ENCODE assay signal across 9 cellular contexts in genomic region chr20:62355527-62356142, GRCh38. TPM values are rescaled to one million over a fixed set of nuclear protein-coding genes. Genes with fewer than 3 reads are reported as not detected.
A peak's percentile ranks its signal among the peaks of the same experiment; 100 is the strongest.
DNase-seq lines count a peak whose midpoint lies in the region; ATAC-seq and TF ChIP-seq lines count a peak whose summit lies in the region.
"Had no signal": no experiment of that assay in that cellular context is flagged by ENCODE, and none has a peak within 500 bp of the region (broad histone marks: within the 10 kb centered on the region; RNA-seq: fewer than 3 reads in every experiment).

No MANE protein-coding gene starts in this region.

- no peak overlapping the region for H3K56ac ChIP-seq in IMR-90 (ENCODE audit: extremely low read depth, insufficient read depth, low read length)

- peak overlapping the region; percentile 57 for H2BK120ac ChIP-seq in IMR-90 (ENCODE audit: low read depth, low read length)

- H3K9me3 ChIP-seq in IMR-90 (ENCODE audit: control insufficient read depth, insufficient read depth, low read length) (no peaks in the 10 kb centered on the region), mammary epithelial cell (replicated peaks; ENCODE audit: insufficient read depth, low read length) (no peaks in the 10 kb centered on the region), subcutaneous abdominal adipose tissue (ENCODE audit: control insufficient read depth in 5 of 5, low read length in 5 of 5) (no peaks in the 10 kb centered on the region)

- POLR2A ChIA-PET in IMR-90 (lab: Charles Lee; ENCODE audit: unreplicated experiment) = no interaction called here

- BruUV-seq in IMR-90 (replicated peaks; lab: Mats Ljungman, UMichigan) (no TSS peak), mammary epithelial cell (replicated peaks; lab: Mats Ljungman, UMichigan) (no TSS peak)

- CTCF ChIA-PET in IMR-90 (lab: Yijun Ruan, JAX) = interaction anchor here (1.3 to 1.4 kb wide), 2 partner anchors 11 to 14 kb away, joined by 4 read pairs; no protein-coding TSS in a partner anchor
- CTCF ChIA-PET in mammary epithelial cell (lab: Charles Lee; ENCODE audit: low non-redundant PET) = no interaction called here

- H3K27me3 ChIP-seq in IMR-90 (ENCODE audit: control insufficient read depth, insufficient read depth, low read length) (no peaks in the 10 kb centered on the region), mammary epithelial cell (ENCODE audit: insufficient read depth, low read length) (no peaks in the 10 kb centered on the region), subcutaneous abdominal adipose tissue (ENCODE audit: control insufficient read depth in 5 of 5, insufficient read depth in 4 of 5, low read length in 5 of 5) (no peaks in the 10 kb centered on the region)

- H3K79me2 ChIP-seq in mammary epithelial cell (ENCODE audit: insufficient read depth, low read length) = peaks cover 84% of the 10 kb centered on the region

- peak overlapping the region; percentile 69 for H2AFZ ChIP-seq in IMR-90 (replicated peaks; ENCODE audit: low read length, poor library complexity)
- no peak overlapping the region for H2AFZ ChIP-seq in mammary epithelial cell (ENCODE audit: low read depth, low read length)

- H2BK15ac ChIP-seq in IMR-90 (ENCODE audit: low read depth, low read length) = no peak overlapping the region; the same call in 2 of the 3 replicates

- ATAC-seq in IMR-90 (ENCODE audit: low read depth) (peak; percentile 19), GM18511 (IDR thresholded peaks at IDR 0.05; ENCODE audit: unreplicated experiment) (no peak)
- ATAC-seq: GM12878 had no signal

- in situ Hi-C loops in IMR-90 (cut with MboI; ENCODE audit: low sequenced_read_pairs) (no loop called here), mammary epithelial cell (cut with MboI; ENCODE audit: low sequenced_read_pairs in 2 of 2) (no loop called here)

- peaks cover 28% of the 10 kb centered on the region for H3K4me1 ChIP-seq in IMR-90 (ENCODE audit: control insufficient read depth, insufficient read depth, low read length)
- H3K4me1 ChIP-seq in mammary epithelial cell (ENCODE audit: insufficient read depth, low read length) = peaks cover 87% of the 10 kb centered on the region
- peaks cover 5 to 66% (median 59%) of the 10 kb centered on the region in 5 donors for H3K4me1 ChIP-seq in subcutaneous abdominal adipose tissue (ENCODE audit: control insufficient read depth in 5 of 5, insufficient read depth in 5 of 5, low read length in 5 of 5)

- H3K4me3 ChIP-seq in IMR-90 (ENCODE audit: insufficient read depth, low read depth, low read length) (no peak overlapping the region), mammary epithelial cell (replicated peaks in 1 of 3; ENCODE audit: insufficient read depth in 1 of 3, low read depth in 2 of 3, low read length in 3 of 3) (no peak overlapping the region), subcutaneous abdominal adipose tissue (ENCODE audit: low read depth in 1 of 5, low read length in 5 of 5) (peak overlapping the region in 4 of 5 donors; percentile 36 to 50 (median 42))
- H3K4me3 ChIP-seq: GM12878 had no signal

- peak overlapping the region; percentile 52; the same call in 1 of the 2 replicates for H3K14ac ChIP-seq in IMR-90 (replicated peaks; ENCODE audit: low read depth, low read length)

- no peak overlapping the region for H2BK5ac ChIP-seq in IMR-90 (ENCODE audit: low read depth, low read length, poor library complexity, severe bottlenecking)

- H3K4me2 ChIP-seq in IMR-90 (ENCODE audit: low read depth, low read length) = no peak overlapping the region; the same call in 1 of the 2 replicates
- peak overlapping the region; percentile 44 for H3K4me2 ChIP-seq in mammary epithelial cell (ENCODE audit: insufficient read depth, low read depth, low read length)

- no peak overlapping the region; the same call in 1 of the 2 replicates for H2AK5ac ChIP-seq in IMR-90 (ENCODE audit: low read depth, low read length)

- H3K27ac ChIP-seq in IMR-90 (ENCODE audit: insufficient read depth, low read length) (no peak overlapping the region), mammary epithelial cell (ENCODE audit: insufficient read depth, low read depth, low read length) (no peak overlapping the region), subcutaneous abdominal adipose tissue (ENCODE audit: low read depth, low read length) (peak overlapping the region; percentile 92)

- H4K5ac ChIP-seq in IMR-90 (ENCODE audit: low read depth, low read length) = no peak overlapping the region

- dilution Hi-C loops in IMR-90 (cut with HindIII; ENCODE audit: low sequenced_read_pairs, unreplicated experiment) (no loop called here), mammary epithelial cell (cut with HindIII; ENCODE audit: low sequenced_read_pairs) (loop anchor here (5.0 kb wide), 1 partner anchor 42 kb away; no protein-coding TSS in a partner anchor)

- H3K4ac ChIP-seq in IMR-90 (ENCODE audit: low read depth, low read length) = peak overlapping the region; percentile 55

- no peaks in the 10 kb centered on the region for H3K79me1 ChIP-seq in IMR-90 (ENCODE audit: low read depth in 1 of 2, low read length in 2 of 2)

- H3K9ac ChIP-seq in IMR-90 (ENCODE audit: low read depth, low read length) (no peak overlapping the region), mammary epithelial cell (ENCODE audit: insufficient read depth, low read length) (no peak overlapping the region), subcutaneous abdominal adipose tissue (ENCODE audit: low read length in 5 of 5) (peak overlapping the region in 3 of 5 donors; percentile 23 to 71 (median 57))

- intact Hi-C loops in IMR-90 (cut with micrococcal nuclease) = no loop called here
- intact Hi-C loops in mammary epithelial cell (cut with micrococcal nuclease) = no loop called here

- H2BK20ac ChIP-seq in IMR-90 (ENCODE audit: low read depth, low read length) = no peak overlapping the region; the same call in 1 of the 2 replicates

- H2AK9ac ChIP-seq in IMR-90 (replicated peaks; ENCODE audit: low read depth, low read length, poor library complexity) = peak overlapping the region; percentile 86

- no peak for TF ChIP-seq POLR2A in IMR-90 (IDR thresholded peaks at IDR 0.05; ENCODE audit: low read depth, low read length)

- TF ChIP-seq CTCF in IMR-90 (conservative IDR thresholded peaks at IDR 0.05; ENCODE audit: low read depth, low read length) (no peak), mammary epithelial cell (conservative IDR thresholded peaks at IDR 0.05 in 1 of 2, IDR thresholded peaks at IDR 0.05 in 1 of 2; ENCODE audit: extremely low read depth in 1 of 2, insufficient read depth in 1 of 2, low read depth in 1 of 2, low read length in 2 of 2) (no peak)

- no peaks in the 10 kb centered on the region; the same call in 1 of the 2 replicates for H4K20me1 ChIP-seq in IMR-90 (ENCODE audit: insufficient read depth, low read length)
- no peaks in the 10 kb centered on the region for H4K20me1 ChIP-seq in mammary epithelial cell (ENCODE audit: insufficient read depth, low read length)

- H4K8ac ChIP-seq in IMR-90 (ENCODE audit: low read depth in 2 of 2, low read length in 2 of 2) = peak overlapping the region in 1 of 2 experiments; percentile 69; a peak in 1 of 4 replicates

- no peak for TF ChIP-seq RAD21 in IMR-90 (IDR thresholded peaks at IDR 0.05; ENCODE audit: low read length)

- no peak overlapping the region for H4K91ac ChIP-seq in IMR-90 (ENCODE audit: insufficient read depth, low read depth, low read length)

- H3K36me3 ChIP-seq in IMR-90 (ENCODE audit: control insufficient read depth, insufficient read depth, low read length) = peaks cover 9% of the 10 kb centered on the region; the same call in 1 of the 2 replicates
- H3K36me3 ChIP-seq in mammary epithelial cell (ENCODE audit: insufficient read depth, low read length) = peaks cover 3% of the 10 kb centered on the region
- peaks cover 0 to 20% (median 16%) of the 10 kb centered on the region in 5 donors for H3K36me3 ChIP-seq in subcutaneous abdominal adipose tissue (ENCODE audit: control insufficient read depth in 5 of 5, insufficient read depth in 5 of 5, low read length in 5 of 5)

- no peaks in the 10 kb centered on the region for H3K9me1 ChIP-seq in IMR-90 (ENCODE audit: insufficient read depth, low read length)

- H3K18ac ChIP-seq in IMR-90 (ENCODE audit: low read depth, low read length) = no peak overlapping the region

- H3K23ac ChIP-seq in IMR-90 (ENCODE audit: low read depth, low read length) = no peak overlapping the region

- 20% methylated on average over 4 of the region's 19 CpGs; no CpG with 5 or more reads in 1 of the 2 experiments for WGBS in IMR-90 (ENCODE audit: extremely low coverage in 2 of 2, insufficient read length in 1 of 2), 2 experiments
- 44% methylated on average over 9 of the region's 19 CpGs for WGBS in mammary epithelial cell (ENCODE audit: low coverage, missing lambda C conversion rate)

- DNase-seq in IMR-90 (no peak), mammary epithelial cell (no peak), left kidney (ENCODE audit: low read depth, low spot score) (peak; percentile 68), SIG-M5 (lab: John Stamatoyannopoulos, UW) (no peak), NCI-H2081 (lab: John Stamatoyannopoulos, UW) (no peak), pons (ENCODE audit: low spot score) (no peak)

RNA-seq across cellular contexts. Expression of gene LAMA5, which starts 11.5 kb away (rescaled TPM):
- total RNA-seq in IMR-90 (2012; rRNA removed) (0.56 and 0.90 TPM in 2 replicates), mammary epithelial cell (100 to 1,000 TPM in 1 of 2 donors, 10 to 100 TPM in 1; 71.3 to 220 TPM)
- polyA plus RNA-seq in IMR-90 (2012; rRNA removed) (7.3 and 11.4 TPM in 2 replicates), mammary epithelial cell (9.7 TPM)
- 15.0 and 17.8 TPM in 2 replicates for polyA plus RNA-seq in IMR-90 (2012; cell fraction: cytosol; rRNA removed)
- polyA plus RNA-seq in IMR-90 (2012; cell fraction: nucleus; rRNA removed; ENCODE audit: low replicate concordance) = 27.9 and 77.8 TPM in 2 replicates
- polyA minus RNA-seq in mammary epithelial cell = 19.0 TPM

RNA-seq across cellular contexts. Expression of gene RPS21, which starts 31.3 kb away (rescaled TPM):
- total RNA-seq in IMR-90 (2012; rRNA removed) (2,710 and 3,846 TPM in 2 replicates), mammary epithelial cell (1,000 to 10,000 TPM in 1 of 2 donors, 100 to 1,000 TPM in 1; 894 to 1,553 TPM)
- polyA plus RNA-seq in IMR-90 (2012; rRNA removed) (4,298 and 4,766 TPM in 2 replicates), mammary epithelial cell (3,470 TPM)
- 31,826 and 47,741 TPM in 2 replicates for polyA plus RNA-seq in IMR-90 (2012; cell fraction: cytosol; rRNA removed)
- 3,277 and 3,813 TPM in 2 replicates for polyA plus RNA-seq in IMR-90 (2012; cell fraction: nucleus; rRNA removed; ENCODE audit: low replicate concordance)
- 261 TPM for polyA minus RNA-seq in mammary epithelial cell

RNA-seq across cellular contexts. Expression of gene CABLES2, which starts 51.5 kb away (rescaled TPM):
- total RNA-seq in IMR-90 (2012; rRNA removed) (1.1 and 1.4 TPM in 2 replicates), mammary epithelial cell (1 to 10 TPM; 2.3 to 4.4 TPM)
- polyA plus RNA-seq in IMR-90 (2012; rRNA removed) (5.1 TPM in 2 replicates), mammary epithelial cell (4.7 TPM)
- polyA plus RNA-seq in IMR-90 (2012; cell fraction: cytosol; rRNA removed) = 3.6 and 4.4 TPM in 2 replicates
- polyA plus RNA-seq in IMR-90 (2012; cell fraction: nucleus; rRNA removed; ENCODE audit: low replicate concordance) = 6.7 and 6.8 TPM in 2 replicates
- polyA minus RNA-seq in mammary epithelial cell = 12.8 TPM

RNA-seq across cellular contexts. Expression of gene ADRM1, which starts 52.8 kb away (rescaled TPM):
- total RNA-seq in IMR-90 (2012; rRNA removed) (96.9 and 103 TPM in 2 replicates), mammary epithelial cell (100 to 1,000 TPM; 139 to 140 TPM)
- polyA plus RNA-seq in IMR-90 (2012; rRNA removed) (149 and 188 TPM in 2 replicates), mammary epithelial cell (133 TPM)
- 188 and 201 TPM in 2 replicates for polyA plus RNA-seq in IMR-90 (2012; cell fraction: cytosol; rRNA removed)
- 76.7 and 165 TPM in 2 replicates for polyA plus RNA-seq in IMR-90 (2012; cell fraction: nucleus; rRNA removed; ENCODE audit: low replicate concordance)
- 64.7 TPM for polyA minus RNA-seq in mammary epithelial cell

Comparison
In these comparisons a context has a peak if more than half of its experiments do, and no peak if none do; other contexts are left out.
1. H3K4me3 ChIP-seq: peak in subcutaneous abdominal adipose tissue (4 of 5); none in IMR-90 (single experiment) and mammary epithelial cell (0 of 3).
2. H3K9ac ChIP-seq: peak in subcutaneous abdominal adipose tissue (3 of 5); none in IMR-90 (single experiment) and mammary epithelial cell (single experiment).
3. RNA of gene LAMA5, which starts 11.5 kb away (total RNA-seq): 71.3 to 220 TPM in mammary epithelial cell; 0.56 to 0.90 TPM in IMR-90; every median in the first group is over 10 times any median in the second.